ENCODE assay signal across 7 cellular contexts in the genomic region with DNA sequence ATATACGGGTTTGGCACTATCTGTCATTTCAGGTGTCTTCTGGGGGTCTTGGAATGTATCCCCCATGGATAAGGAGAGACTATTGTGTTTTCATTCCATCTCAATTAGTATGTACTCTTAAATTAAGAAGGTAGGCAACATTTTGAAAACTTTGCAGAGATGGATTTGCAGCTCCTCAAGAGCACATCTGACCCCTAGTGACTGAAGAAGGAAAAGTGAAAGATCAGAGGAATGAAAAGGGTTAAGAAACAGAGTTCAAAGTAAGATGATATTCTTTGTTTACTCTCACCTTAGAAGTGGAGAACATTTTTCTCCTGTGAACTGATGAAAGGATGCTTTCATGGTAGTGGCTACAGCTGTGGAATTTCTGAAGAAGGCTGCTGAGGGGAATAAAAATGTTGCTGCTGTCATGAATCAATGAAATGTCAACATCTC. TPM values are rescaled to one million over a fixed set of nuclear protein-coding genes. Genes with fewer than 3 reads are reported as not detected.
DNase-seq lines count a peak whose midpoint lies in the region; ATAC-seq, FAIRE-seq and TF ChIP-seq lines count a peak whose summit lies in the region.

No MANE protein-coding gene starts in this region.

- no peaks in the 10 kb centered on the region for H3K27me3 ChIP-seq in right lobe of liver

- peak; percentile 34 to 46 (median 43) for TF ChIP-seq CTCF in right lobe of liver (IDR thresholded peaks at IDR 0.05)

- no peaks in the 10 kb centered on the region for H3K9me3 ChIP-seq in right lobe of liver

- WGBS in right lobe of liver (ENCODE audit: insufficient coverage, low coverage, low lambda C conversion rate, missing lambda C conversion rate): 50% methylated on average over 1 of the region's 1 CpG

- peak in 3 of 4 donors; percentile 18 to 21 (median 20) for ATAC-seq in right lobe of liver

- FAIRE-seq in G401.6 (lab: Jason Lieb, UNC): peak; percentile 89

- peaks cover 0 to 5% (median 2%) of the 10 kb centered on the region in 4 donors for H3K36me3 ChIP-seq in right lobe of liver

- H3K4me3 ChIP-seq in Jurkat, Clone E6-1 (ENCODE audit: low read length): no peak overlapping the region
- H3K4me3 ChIP-seq in right lobe of liver: no peak overlapping the region

- TF ChIP-seq POLR2A in right lobe of liver (IDR thresholded peaks at IDR 0.05): no peak

- H3K27ac ChIP-seq in right lobe of liver: peak overlapping the region in 1 of 3 donors; percentile 23

- intact Hi-C loops in right lobe of liver (cut with DNase I): no loop called here

- H3K4me1 ChIP-seq in right lobe of liver: peaks cover 0 to 16% (median 7%) of the 10 kb centered on the region in 4 donors

- peak; percentile 24 for DNase-seq in Jurkat, Clone E6-1 (ENCODE audit: low read depth, low spot score)
- DNase-seq in amniotic stem cell (lab: John Stamatoyannopoulos, UW) (peak; percentile 6), right lobe of liver (no peak), CD1c-positive myeloid dendritic cell (ENCODE audit: extremely low spot score) (no peak), iPS-NIHi11 (ENCODE audit: low spot score) (no peak), NCI-H1694 (lab: John Stamatoyannopoulos, UW) (no peak)

RNA-seq across cellular contexts. Expression of a gene that starts 41.5 kb away (rescaled TPM):
- polyA plus RNA-seq in Jurkat, Clone E6-1 (2012; ENCODE audit: insufficient read depth, insufficient read length): not detected
- 10 to 100 TPM; 15.0 to 66.0 (median 39.5) TPM for total RNA-seq in right lobe of liver

Comparison
In these comparisons a context has a peak if more than half of its experiments do, and no peak if none do; other contexts are left out.
1. DNase-seq: peak in Jurkat, Clone E6-1 (single experiment) and amniotic stem cell (single experiment); none in right lobe of liver (0 of 3), CD1c-positive myeloid dendritic cell (single experiment), iPS-NIHi11 (single experiment) and NCI-H1694 (single experiment).